ENCODE assay signal across 8 cellular contexts in the genomic region with DNA sequence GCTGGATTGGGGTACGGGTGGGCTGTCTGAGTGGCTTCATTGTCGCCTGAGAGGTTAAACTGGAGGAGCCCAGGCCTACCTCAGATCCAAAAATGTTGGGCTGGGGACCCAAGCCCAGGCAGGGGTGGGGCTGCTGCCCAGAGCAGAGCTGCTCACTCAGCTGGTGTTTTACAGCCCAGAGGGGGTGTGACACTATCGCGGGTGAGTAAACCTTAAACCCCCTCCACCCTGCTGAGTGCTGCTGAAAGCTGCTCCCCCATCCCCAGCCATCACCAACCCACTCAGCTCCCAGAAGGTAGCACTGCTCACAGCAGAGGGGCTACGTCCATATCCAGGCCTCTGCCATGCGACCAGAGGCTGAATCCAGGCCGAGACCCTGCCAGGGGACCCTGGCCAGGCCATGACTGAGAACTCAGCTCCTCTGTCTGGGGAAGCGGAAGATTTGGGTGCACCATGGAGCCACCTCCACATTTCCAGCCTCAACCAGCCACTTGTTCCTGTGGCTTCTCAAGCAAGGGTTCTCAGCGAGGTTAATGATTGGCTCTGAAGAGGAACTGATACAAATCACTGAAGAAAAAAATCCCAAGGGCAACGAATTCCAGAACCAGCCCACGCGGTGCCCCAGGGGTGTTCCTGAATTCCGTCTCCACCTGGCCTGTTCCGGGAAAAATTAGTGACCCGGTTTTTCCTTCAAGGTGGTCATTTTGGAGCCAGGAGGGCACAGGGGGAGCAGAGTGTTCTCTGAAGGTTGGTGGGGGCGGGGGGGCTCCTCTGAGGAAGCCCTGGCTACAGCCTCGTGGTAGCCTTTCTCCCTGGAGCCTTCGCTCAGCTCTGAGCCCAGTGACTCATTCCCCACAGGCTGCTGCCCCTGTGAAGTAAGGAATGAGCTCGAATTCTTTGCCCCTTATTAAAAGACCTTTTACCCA. TPM values are rescaled to one million over a fixed set of nuclear protein-coding genes. Genes with fewer than 3 reads are reported as not detected.
DNase-seq lines count a peak whose midpoint lies in the region; ATAC-seq and TF ChIP-seq lines count a peak whose summit lies in the region.

No MANE protein-coding gene starts in this region.

- no peak for TF ChIP-seq EP300 in gastroesophageal sphincter (IDR thresholded peaks at IDR 0.05)

- H3K36me3 ChIP-seq in gastroesophageal sphincter (no peaks in the 10 kb centered on the region), spleen (no peaks in the 10 kb centered on the region)
- no peaks in the 10 kb centered on the region for H3K36me3 ChIP-seq in effector memory CD4-positive, alpha-beta T cell (ENCODE audit: control insufficient read depth, insufficient read depth, low read length)

- peaks cover 0 to 24% (median 5%) of the 10 kb centered on the region in 3 donors for H3K4me1 ChIP-seq in gastroesophageal sphincter
- peaks cover 27 to 77% (median 44%) of the 10 kb centered on the region in 6 donors for H3K4me1 ChIP-seq in spleen
- H3K4me1 ChIP-seq in effector memory CD4-positive, alpha-beta T cell (ENCODE audit: control insufficient read depth, insufficient read depth, low read length, poor library complexity, severe bottlenecking): peaks cover 10% of the 10 kb centered on the region

- H3K4me3 ChIP-seq in gastroesophageal sphincter (peak overlapping the region in 1 of 2 donors; percentile 57), spleen (peak overlapping the region in 5 of 8 donors; percentile 38 to 68 (median 42))
- no peak overlapping the region for H3K4me3 ChIP-seq in effector memory CD4-positive, alpha-beta T cell (ENCODE audit: insufficient read depth, low read depth, low read length, poor library complexity, severe bottlenecking)

- WGBS in gastroesophageal sphincter (ENCODE audit: low coverage in 1 of 2), 2 donors: 76 to 77% methylated on average over 3 to 12 of the region's 19 CpGs
- 59 to 75% (median 67%) methylated on average over 17 to 19 of the region's 19 CpGs for WGBS in spleen, 5 donors

- H3K9me3 Mint-ChIP-seq in CD14-positive monocyte: peaks cover 0 to 4% (median 0%) of the 10 kb centered on the region in 7 donors
- no peaks in the 10 kb centered on the region for H3K9me3 Mint-ChIP-seq in activated T-helper 2 cell treated with anti-CD3 and anti-CD28 coated beads, Interferon-gamma antibody, Interleukin-2, Interleukin-4, amounts not matched to agents 10 μg/mL and 5 μg/mL and 100 μg/mL, durations not matched to agents 14 hours and 24 hours and 36 hours

- peak overlapping the region in 3 of 7 donors; percentile 25 to 84 (median 53) for H3K27ac Mint-ChIP-seq in CD14-positive monocyte
- H3K27ac Mint-ChIP-seq in activated T-helper 2 cell treated with anti-CD3 and anti-CD28 coated beads, Interferon-gamma antibody, Interleukin-2, Interleukin-4, amounts not matched to agents 10 μg/mL and 5 μg/mL and 100 μg/mL, durations not matched to agents 14 hours and 24 hours and 36 hours: no peak overlapping the region

- H3K9me3 ChIP-seq in gastroesophageal sphincter (no peaks in the 10 kb centered on the region), spleen (no peaks in the 10 kb centered on the region)
- H3K9me3 ChIP-seq in effector memory CD4-positive, alpha-beta T cell (ENCODE audit: control insufficient read depth, low read length): no peaks in the 10 kb centered on the region

- intact Hi-C loops in CD14-positive monocyte (cut with micrococcal nuclease): loop anchor here in 1 of 2 donors (5.0 kb wide), 1 partner anchor 34 kb away; no protein-coding TSS in a partner anchor
- intact Hi-C loops in spleen (cut with DNase I; ENCODE audit: low total_unique reads): no loop called here
- intact Hi-C loops in activated T-helper 2 cell treated with anti-CD3 and anti-CD28 coated beads, Interferon-gamma antibody, Interleukin-2, Interleukin-4, amounts not matched to agents 10 μg/mL and 5 μg/mL and 100 μg/mL, durations not matched to agents 14 hours and 24 hours and 36 hours (cut with micrococcal nuclease): no loop called here

- no peaks in the 10 kb centered on the region for H3K27me3 ChIP-seq in gastroesophageal sphincter
- H3K27me3 ChIP-seq in spleen (replicated peaks in 1 of 7): no peaks in the 10 kb centered on the region
- H3K27me3 ChIP-seq in effector memory CD4-positive, alpha-beta T cell (replicated peaks; ENCODE audit: control insufficient read depth, insufficient read depth, low read length, poor library complexity, severe bottlenecking): no peaks in the 10 kb centered on the region

- H3K4me3 Mint-ChIP-seq in CD14-positive monocyte: peak overlapping the region; percentile 75 to 89
- no peak overlapping the region for H3K4me3 Mint-ChIP-seq in activated T-helper 2 cell treated with anti-CD3 and anti-CD28 coated beads, Interferon-gamma antibody, Interleukin-2, Interleukin-4, amounts not matched to agents 10 μg/mL and 5 μg/mL and 100 μg/mL, durations not matched to agents 14 hours and 24 hours and 36 hours (ENCODE audit: low read depth)

- no peak for TF ChIP-seq CTCF in CD14-positive monocyte (IDR thresholded peaks at IDR 0.05)
- no peak for TF ChIP-seq CTCF in gastroesophageal sphincter (IDR thresholded peaks at IDR 0.05)
- no peak for TF ChIP-seq CTCF in spleen (IDR thresholded peaks at IDR 0.05 in 8 of 11, conservative IDR thresholded peaks at IDR 0.05 in 3 of 11)

- H3K4me1 Mint-ChIP-seq in CD14-positive monocyte: peaks cover 64% of the 10 kb centered on the region
- peaks cover 5% of the 10 kb centered on the region for H3K4me1 Mint-ChIP-seq in activated T-helper 2 cell treated with anti-CD3 and anti-CD28 coated beads, Interferon-gamma antibody, Interleukin-2, Interleukin-4, amounts not matched to agents 10 μg/mL and 5 μg/mL and 100 μg/mL, durations not matched to agents 14 hours and 24 hours and 36 hours (ENCODE audit: low read depth)

- H3K36me3 Mint-ChIP-seq in CD14-positive monocyte: no peaks in the 10 kb centered on the region
- H3K36me3 Mint-ChIP-seq in activated T-helper 2 cell treated with anti-CD3 and anti-CD28 coated beads, Interferon-gamma antibody, Interleukin-2, Interleukin-4, amounts not matched to agents 10 μg/mL and 5 μg/mL and 100 μg/mL, durations not matched to agents 14 hours and 24 hours and 36 hours (ENCODE audit: low read depth): no peaks in the 10 kb centered on the region

- H3K27ac ChIP-seq in gastroesophageal sphincter: peak overlapping the region in 3 of 4 donors; percentile 84 to 88 (median 86)
- peak overlapping the region in 7 of 8 donors; percentile 70 to 83 (median 72) for H3K27ac ChIP-seq in spleen
- H3K27ac ChIP-seq in effector memory CD4-positive, alpha-beta T cell (ENCODE audit: insufficient read depth, low read length, poor library complexity, severe bottlenecking): no peak overlapping the region

- DNase-seq in CD14-positive monocyte (ENCODE audit: low spot score) (no peak), spleen (no peak)
- DNase-seq in activated T-helper 2 cell treated with anti-CD3 and anti-CD28 coated beads, Interferon-gamma antibody, Interleukin-2, Interleukin-4, amounts not matched to agents 10 μg/mL and 5 μg/mL and 100 μg/mL, durations not matched to agents 14 hours and 24 hours and 36 hours (ENCODE audit: low spot score): no peak
- DNase-seq in effector memory CD4-positive, alpha-beta T cell: no peak

- ATAC-seq in GM19452 (IDR thresholded peaks at IDR 0.05; ENCODE audit: unreplicated experiment) (peak; percentile 48), SK-N-SH treated with all-trans-retinoic acid at 6 μM for 48 hours (peak; percentile 88), gastroesophageal sphincter (no peak), HG03432 (IDR thresholded peaks at IDR 0.05; ENCODE audit: unreplicated experiment) (no peak)

- TF ChIP-seq POLR2A in gastroesophageal sphincter (IDR thresholded peaks at IDR 0.05) (no peak), spleen (IDR thresholded peaks at IDR 0.05) (no peak)

- peaks cover 0 to 4% (median 1%) of the 10 kb centered on the region in 3 donors for H3K27me3 Mint-ChIP-seq in CD14-positive monocyte (ENCODE audit: low read depth in 3 of 3)
- peaks cover 2% of the 10 kb centered on the region for H3K27me3 Mint-ChIP-seq in activated T-helper 2 cell treated with anti-CD3 and anti-CD28 coated beads, Interferon-gamma antibody, Interleukin-2, Interleukin-4, amounts not matched to agents 10 μg/mL and 5 μg/mL and 100 μg/mL, durations not matched to agents 14 hours and 24 hours and 36 hours (ENCODE audit: low read depth)

RNA-seq across cellular contexts. Expression of gene SLC16A5, which starts 9.4 kb away (rescaled TPM):
- 10 to 100 TPM; 26.1 to 27.0 TPM for polyA plus RNA-seq in CD14-positive monocyte
- total RNA-seq in gastroesophageal sphincter: 1 to 10 TPM; 4.0 to 6.9 (median 5.2) TPM
- total RNA-seq in spleen: 10 to 100 TPM in 6 of 7 donors, 1 to 10 TPM in 1; 9.3 to 31.0 (median 14.9) TPM
- 1 to 10 TPM; 3.1 to 6.4 (median 4.7) TPM for polyA plus RNA-seq in spleen
- total RNA-seq in activated T-helper 2 cell treated with anti-CD3 and anti-CD28 coated beads, Interferon-gamma antibody, Interleukin-2, Interleukin-4, amounts not matched to agents 10 μg/mL and 5 μg/mL and 100 μg/mL, durations not matched to agents 14 hours and 24 hours and 36 hours: 11.6 and 11.8 TPM in 2 replicates

RNA-seq across cellular contexts. Expression of gene KCTD2, which starts 31.3 kb away (rescaled TPM):
- polyA plus RNA-seq in CD14-positive monocyte (1 to 10 TPM; 2.8 to 2.9 TPM), spleen (10 to 100 TPM; 11.0 to 27.2 (median 11.9) TPM)
- total RNA-seq in gastroesophageal sphincter (10 to 100 TPM; 27.1 to 39.7 (median 28.8) TPM), spleen (10 to 100 TPM; 23.0 to 28.4 (median 25.5) TPM)
- total RNA-seq in activated T-helper 2 cell treated with anti-CD3 and anti-CD28 coated beads, Interferon-gamma antibody, Interleukin-2, Interleukin-4, amounts not matched to agents 10 μg/mL and 5 μg/mL and 100 μg/mL, durations not matched to agents 14 hours and 24 hours and 36 hours: 18.0 and 20.7 TPM in 2 replicates

RNA-seq across cellular contexts. Expression of gene ARMC7, which starts 31.4 kb away (rescaled TPM):
- polyA plus RNA-seq in CD14-positive monocyte (1 to 10 TPM; 1.3 to 2.1 TPM), spleen (10 to 100 TPM in 2 of 3 donors, 1 to 10 TPM in 1; 7.8 to 12.4 (median 10.0) TPM)
- total RNA-seq in gastroesophageal sphincter (1 to 10 TPM; 2.4 to 6.1 (median 3.9) TPM), spleen (10 to 100 TPM; 10.5 to 19.2 (median 14.7) TPM)
- total RNA-seq in activated T-helper 2 cell treated with anti-CD3 and anti-CD28 coated beads, Interferon-gamma antibody, Interleukin-2, Interleukin-4, amounts not matched to agents 10 μg/mL and 5 μg/mL and 100 μg/mL, durations not matched to agents 14 hours and 24 hours and 36 hours: 9.9 and 10.1 TPM in 2 replicates

RNA-seq across cellular contexts. Expression of gene ATP5PD, which starts 31.6 kb away (rescaled TPM):
- 100 to 1,000 TPM; 437 to 451 TPM for polyA plus RNA-seq in CD14-positive monocyte
- total RNA-seq in gastroesophageal sphincter: 100 to 1,000 TPM; 213 to 337 (median 307) TPM
- 100 to 1,000 TPM; 124 to 164 (median 137) TPM for total RNA-seq in spleen
- 100 to 1,000 TPM; 257 to 312 (median 270) TPM for polyA plus RNA-seq in spleen
- 166 and 170 TPM in 2 replicates for total RNA-seq in activated T-helper 2 cell treated with anti-CD3 and anti-CD28 coated beads, Interferon-gamma antibody, Interleukin-2, Interleukin-4, amounts not matched to agents 10 μg/mL and 5 μg/mL and 100 μg/mL, durations not matched to agents 14 hours and 24 hours and 36 hours

RNA-seq across cellular contexts. Expression of gene NT5C, which starts 53.2 kb away (rescaled TPM):
- polyA plus RNA-seq in CD14-positive monocyte: 10 to 100 TPM; 27.8 to 36.2 TPM
- 100 to 1,000 TPM in 2 of 4 donors, 10 to 100 TPM in 2; 74.5 to 121 (median 99.6) TPM for total RNA-seq in gastroesophageal sphincter
- total RNA-seq in spleen: 10 to 100 TPM; 48.2 to 77.9 (median 54.6) TPM
- 100 to 1,000 TPM; 105 to 145 (median 139) TPM for polyA plus RNA-seq in spleen
- total RNA-seq in activated T-helper 2 cell treated with anti-CD3 and anti-CD28 coated beads, Interferon-gamma antibody, Interleukin-2, Interleukin-4, amounts not matched to agents 10 μg/mL and 5 μg/mL and 100 μg/mL, durations not matched to agents 14 hours and 24 hours and 36 hours: 72.7 and 86.6 TPM in 2 replicates

Comparison
In these comparisons a context has a peak if more than half of its experiments do, and no peak if none do; other contexts are left out.
1. ATAC-seq: peak in GM19452 (single experiment) and SK-N-SH treated with all-trans-retinoic acid at 6 μM for 48 hours (single experiment); none in gastroesophageal sphincter (single experiment) and HG03432 (single experiment).